In genomic region chr2:218329826-218330651, GRCh38 we compare ENCODE assay signal across 12 cellular contexts. TPM values are rescaled to one million over a fixed set of nuclear protein-coding genes. Genes with fewer than 3 reads are reported as not detected.
A peak's percentile ranks its signal among the peaks of the same experiment; 100 is the strongest.
DNase-seq lines count a peak whose midpoint lies in the region; ATAC-seq and TF ChIP-seq lines count a peak whose summit lies in the region.
"Had no signal": no experiment of that assay in that cellular context is flagged by ENCODE, and none has a peak within 500 bp of the region (broad histone marks: within the 10 kb centered on the region; RNA-seq: fewer than 3 reads in every experiment).

No MANE protein-coding gene starts in this region.

- intact Hi-C loops in lower lobe of right lung (cut with DNase I) = no loop called here

- H3K4me3 ChIP-seq in BLaER1 treated with 17β-estradiol and CSF1 and Interleukin-3, amounts not matched to agents 10 nM and 100 nM = peak overlapping the region in 7 of 10 experiments; percentile 14 to 36 (median 23); a peak in 8 of 20 replicates
- no peak overlapping the region for H3K4me3 ChIP-seq in lower lobe of right lung

- H3K4me2 ChIP-seq in BLaER1 treated with 17β-estradiol and CSF1 and Interleukin-3, amounts not matched to agents 10 nM and 100 nM = peak overlapping the region; percentile 85 to 98 (median 93)

- ATAC-seq in GM19395 (IDR thresholded peaks at IDR 0.05; ENCODE audit: unreplicated experiment) (peak; percentile 45), HG03139 (IDR thresholded peaks at IDR 0.05; ENCODE audit: unreplicated experiment) (peak; percentile 37), lower lobe of right lung (peak; percentile 83 to 85)

- peaks cover 73 to 100% (median 95%) of the 10 kb centered on the region in 10 experiments for H3K4me1 ChIP-seq in BLaER1 treated with 17β-estradiol and CSF1 and Interleukin-3, amounts not matched to agents 10 nM and 100 nM
- H3K4me1 ChIP-seq in lower lobe of right lung = peaks cover 77% of the 10 kb centered on the region

- H4K20me1 ChIP-seq in BLaER1 treated with 17β-estradiol and CSF1 and Interleukin-3, amounts not matched to agents 10 nM and 100 nM = no peaks in the 10 kb centered on the region

- peak overlapping the region; percentile 61 to 93 (median 77) for H3K27ac ChIP-seq in BLaER1 treated with 17β-estradiol and CSF1 and Interleukin-3, amounts not matched to agents 10 nM and 100 nM
- H3K27ac ChIP-seq in lower lobe of right lung = peak overlapping the region; percentile 76
- H3K27ac ChIP-seq: C4-2B, VCaP had no signal

- peak overlapping the region; percentile 39 to 85 (median 68); a peak in 21 of 22 replicates for H3K9ac ChIP-seq in BLaER1 treated with 17β-estradiol and CSF1 and Interleukin-3, amounts not matched to agents 10 nM and 100 nM

- H3K36me3 ChIP-seq in BLaER1 treated with 17β-estradiol and CSF1 and Interleukin-3, amounts not matched to agents 10 nM and 100 nM = peaks cover 0 to 42% (median 0%) of the 10 kb centered on the region in 11 experiments; a peak in 5 of 22 replicates
- H3K36me3 ChIP-seq in lower lobe of right lung = no peaks in the 10 kb centered on the region

- H3K27me3 ChIP-seq in BLaER1 treated with 17β-estradiol and CSF1 and Interleukin-3, amounts not matched to agents 10 nM and 100 nM = no peaks in the 10 kb centered on the region
- H3K27me3 ChIP-seq in lower lobe of right lung (ENCODE audit: low read depth) = no peaks in the 10 kb centered on the region

- in situ Hi-C loops in ACHN (cut with HindIII; ENCODE audit: low pct_ligation_motif_present, low pct_unique_long_range_greater_than_20kb, low sequenced_read_pairs) = no loop called here

- no peak for TF ChIP-seq CTCF in lower lobe of right lung (IDR thresholded peaks at IDR 0.05)

- DNase-seq in lower lobe of right lung = peak; percentile 65
- no peak for DNase-seq in activated T-cell treated with anti-CD3 and anti-CD28 coated beads for 4 hours
- no peak for DNase-seq in ecto neural progenitor cell (ENCODE audit: low spot score)
- DNase-seq in NCI-H345 treated with DMSO at 0.1 percent for 48 hours (lab: John Stamatoyannopoulos, UW; ENCODE audit: unreplicated experiment) = no peak
- no peak for DNase-seq in ACHN
- DNase-seq: NCI-H2107; stimulated activated CD4-positive, alpha-beta T cell treated with anti-CD3 and anti-CD28 coated beads, Interleukin-12 subunit alpha, Interleukin-12 subunit beta, amount 100 ng/mL, for 4 hours had no signal

- H3K9me3 ChIP-seq in BLaER1 treated with 17β-estradiol and CSF1 and Interleukin-3, amounts not matched to agents 10 nM and 100 nM (replicated peaks in 1 of 11) = 0 out of 22 replicates have a peak, but pooled peaks cover 0 to 5% (median 0%) of the 10 kb centered on the region in 11 experiments
- no peaks in the 10 kb centered on the region for H3K9me3 ChIP-seq in lower lobe of right lung

RNA-seq across cellular contexts. Expression of gene CATIP, which starts 26.6 kb away (rescaled TPM):
- 5.6 TPM for total RNA-seq in lower lobe of right lung

RNA-seq across cellular contexts. Expression of gene TMBIM1, which starts 37.7 kb away (rescaled TPM):
- 300 TPM for total RNA-seq in lower lobe of right lung

RNA-seq across cellular contexts. Expression of gene SLC11A1, which starts 52.0 kb away (rescaled TPM):
- total RNA-seq in lower lobe of right lung = 419 TPM

RNA-seq across cellular contexts. Expression of gene PNKD, which starts 59.7 kb away (rescaled TPM):
- 65.8 TPM for total RNA-seq in lower lobe of right lung
